8 cellular contexts compared by ENCODE assay signal in the genomic region with DNA sequence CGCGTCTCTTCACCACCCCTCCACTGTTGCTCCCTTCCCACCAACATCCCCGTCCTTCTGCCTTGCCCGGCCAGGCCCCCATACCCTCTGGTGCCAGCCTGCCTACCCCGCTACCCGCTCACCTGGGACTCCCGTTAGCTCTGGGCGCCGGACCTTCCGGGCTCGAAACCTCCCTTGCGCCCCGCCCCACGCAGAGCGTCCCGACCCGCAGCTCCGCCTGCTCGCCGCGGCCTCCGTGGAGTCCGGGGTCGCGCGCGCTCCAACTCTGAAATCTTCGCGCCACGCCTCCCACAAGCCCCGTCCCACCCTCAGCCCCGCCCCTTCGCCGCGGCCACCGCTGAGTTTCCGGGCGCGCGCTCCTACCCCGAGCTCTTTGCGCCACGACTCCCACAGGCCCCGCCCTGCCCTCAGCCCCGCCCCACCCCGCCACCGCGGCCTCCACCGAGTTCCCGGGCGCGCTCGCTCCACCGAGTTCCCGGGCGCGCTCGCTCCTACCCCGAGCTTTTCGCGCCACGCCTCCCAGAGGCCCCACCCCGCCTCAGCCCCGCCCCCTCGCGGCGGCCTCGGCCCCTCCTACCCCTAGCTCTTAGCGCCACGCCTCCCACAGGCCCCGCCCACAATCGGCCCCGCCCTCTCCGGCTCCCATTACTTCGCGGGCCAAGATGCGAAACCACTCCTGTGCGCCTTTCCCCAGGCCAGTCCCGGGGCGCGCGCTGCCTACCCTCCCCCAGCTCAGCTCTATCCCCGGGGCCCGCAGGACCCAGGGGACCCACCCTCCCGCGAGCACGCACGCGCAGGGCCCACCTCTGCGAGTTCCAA. TPM values are rescaled to one million over a fixed set of nuclear protein-coding genes. Genes with fewer than 3 reads are reported as not detected.
DNase-seq lines count a peak whose midpoint lies in the region; ATAC-seq, FAIRE-seq and TF ChIP-seq lines count a peak whose summit lies in the region.

A gene (minus strand): TSS at position 267 of the 819 bp plus-strand sequence. CDS start 5,617 bp downstream, outside the sequence.

- H3K27ac ChIP-seq in OCI-LY1 (ENCODE audit: low read depth, low read length, poor library complexity, severe bottlenecking) = peak within 1 kb of the TSS; percentile 64
- H3K27ac ChIP-seq in endothelial cell of umbilical vein (ENCODE audit: insufficient read depth, low read depth, low read length) = peak within 1 kb of the TSS; percentile 43

- peak; percentile 66 for ATAC-seq in GM21526 (IDR thresholded peaks at IDR 0.05; ENCODE audit: low FRiP score, unreplicated experiment)

- H3K4me1 ChIP-seq in OCI-LY1 (ENCODE audit: insufficient read depth, low read length, severe bottlenecking) = peaks cover 40% of the 10 kb centered on the region
- peaks cover 20% of the 10 kb centered on the region for H3K4me1 ChIP-seq in endothelial cell of umbilical vein (ENCODE audit: control insufficient read depth, extremely low read depth, insufficient read depth, low read length)
- peaks cover 25% of the 10 kb centered on the region for H3K4me1 ChIP-seq in mononuclear cell (ENCODE audit: insufficient read depth, low read length)

- H3K4me2 ChIP-seq in OCI-LY1 (ENCODE audit: low read length) (peak within 1 kb of the TSS; percentile 100), endothelial cell of umbilical vein (ENCODE audit: insufficient read depth, low read length) (peak within 1 kb of the TSS; percentile 96)

- H3K79me2 ChIP-seq in OCI-LY1 (ENCODE audit: insufficient read depth, low read length) (peaks cover 27% of the 10 kb centered on the region), endothelial cell of umbilical vein (ENCODE audit: control insufficient read depth, insufficient read depth, low read length) (peaks cover 40% of the 10 kb centered on the region)

- H3K36me3 ChIP-seq in OCI-LY1 (ENCODE audit: insufficient read depth, low read length) = peaks cover 5% of the 10 kb centered on the region; the same call in 1 of the 2 replicates
- peaks cover 0 to 3% of the 10 kb centered on the region in 2 experiments for H3K36me3 ChIP-seq in endothelial cell of umbilical vein (ENCODE audit: control insufficient read depth in 2 of 2, extremely low read depth in 1 of 2, insufficient read depth in 2 of 2, low read length in 2 of 2)

- no peaks in the 10 kb centered on the region for H3K9me2 ChIP-seq in OCI-LY1 (ENCODE audit: low read depth, low read length)

- TF ChIP-seq POLR2A in endothelial cell of umbilical vein (IDR thresholded peaks at IDR 0.05; ENCODE audit: low read depth, low read length) = peak; percentile 77

- H3K27me3 ChIP-seq in OCI-LY1 (ENCODE audit: insufficient read depth, low read length) (no peaks in the 10 kb centered on the region), endothelial cell of umbilical vein (ENCODE audit: control insufficient read depth in 2 of 2, insufficient read depth in 2 of 2, low read length in 2 of 2) (no peaks in the 10 kb centered on the region), mononuclear cell (ENCODE audit: insufficient read depth, low read length) (no peaks in the 10 kb centered on the region)

- DNase-seq in DMS 273 (lab: John Stamatoyannopoulos, UW; ENCODE audit: unreplicated experiment) (peak; percentile 98), HuH-7 (ENCODE audit: low spot score) (peak; percentile 76), activated T-cell treated with anti-CD3 and anti-CD28 coated beads for 1 hour (ENCODE audit: low read depth) (peak; percentile 99), endothelial cell of umbilical vein (ENCODE audit: low read depth, low spot score) (peak; percentile 95)
- DNase-seq in stimulated activated CD8-positive, alpha-beta memory T cell treated with anti-CD3 and anti-CD28 coated beads, Interleukin-2, amount 100 ng/mL, for 48 hours (ENCODE audit: low read depth in 2 of 2) = peak; percentile 97 to 99

- H3F3A ChIP-seq in OCI-LY1 (ENCODE audit: insufficient read depth, low read length) = no peaks in the 10 kb centered on the region

- H3K4me3 ChIP-seq in OCI-LY1 (ENCODE audit: low read depth, low read length, poor library complexity, severe bottlenecking) = peak within 1 kb of the TSS; percentile 96
- peak within 1 kb of the TSS; percentile 88 to 95 (median 91) for H3K4me3 ChIP-seq in endothelial cell of umbilical vein (replicated peaks in 1 of 3; ENCODE audit: insufficient read depth in 1 of 3, low read depth in 1 of 3, low read length in 3 of 3)
- H3K4me3 ChIP-seq in mononuclear cell (ENCODE audit: low read length) = peak within 1 kb of the TSS; percentile 79

- peak; percentile 81 for FAIRE-seq in endothelial cell of umbilical vein (lab: Jason Lieb, UNC)

- no peak for TF ChIP-seq CTCF in OCI-LY1 (IDR thresholded peaks at IDR 0.05; ENCODE audit: low read length)
- no peak for TF ChIP-seq CTCF in endothelial cell of umbilical vein (IDR thresholded peaks at IDR 0.05; ENCODE audit: extremely low read depth in 1 of 2, insufficient read depth in 1 of 2, low read depth in 1 of 2, low read length in 2 of 2)

- dilution Hi-C loops in endothelial cell of umbilical vein (cut with MboI; ENCODE audit: extremely low pct_ligation_motif_present, low sequenced_read_pairs) = no loop called here

- H2AFZ ChIP-seq in OCI-LY1 (ENCODE audit: low read length) (peak within 1 kb of the TSS; percentile 68; the same call in 1 of the 2 replicates), endothelial cell of umbilical vein (ENCODE audit: low read depth, low read length) (peak within 1 kb of the TSS; percentile 100)

- CTCF ChIA-PET in endothelial cell of umbilical vein (lab: Charles Lee) = interaction anchor here (0.6 to 2.2 kb wide), 18 partner anchors 8 to 1016 kb away, joined by 3 to 22 read pairs (median 4); a partner anchor contains a TSS

- BruUV-seq in endothelial cell of umbilical vein (replicated peaks; lab: Mats Ljungman, UMichigan) = no TSS peak

- H4K20me1 ChIP-seq in OCI-LY1 (ENCODE audit: insufficient read depth, low read length) (no peaks in the 10 kb centered on the region), endothelial cell of umbilical vein (replicated peaks; ENCODE audit: control insufficient read depth, extremely low read depth, insufficient read depth, low read length) (no peaks in the 10 kb centered on the region)

- H3K9ac ChIP-seq in OCI-LY1 (ENCODE audit: low read length) = peak within 1 kb of the TSS; percentile 97
- H3K9ac ChIP-seq in endothelial cell of umbilical vein (replicated peaks; ENCODE audit: extremely low read depth, insufficient read depth, low read length) = peak within 1 kb of the TSS; percentile 75

- no peaks in the 10 kb centered on the region for H3K9me1 ChIP-seq in endothelial cell of umbilical vein (replicated peaks; ENCODE audit: control insufficient read depth, extremely low read depth, insufficient read depth, low read length)

- no peaks in the 10 kb centered on the region for H3K9me3 ChIP-seq in OCI-LY1 (ENCODE audit: low read length)
- no peaks in the 10 kb centered on the region for H3K9me3 ChIP-seq in endothelial cell of umbilical vein (replicated peaks; ENCODE audit: control insufficient read depth, insufficient read depth, low read length)
- H3K9me3 ChIP-seq in mononuclear cell (ENCODE audit: low read depth, low read length) = no peaks in the 10 kb centered on the region

- POLR2A ChIA-PET in endothelial cell of umbilical vein (lab: Charles Lee) = interaction anchor here (0.5 to 0.8 kb wide), 5 partner anchors 10 to 461 kb away, joined by 3 read pairs; no protein-coding TSS in a partner anchor

- intact Hi-C loops in endothelial cell of umbilical vein (cut with micrococcal nuclease) = loop anchor here (1.0 to 2.0 kb wide), 3 partner anchors 56 to 543 kb away; a partner anchor contains a TSS

TF ChIP-seq in endothelial cell of umbilical vein, 7 proteins besides CTCF, POLR2A, EP300 and RAD21:
- TF ChIP-seq JUN (IDR thresholded peaks at IDR 0.05; ENCODE audit: borderline replicate concordance, insufficient read depth, insufficient read length, low read depth) = no peak
- TF ChIP-seq POLR2AphosphoS5 (IDR thresholded peaks at IDR 0.05; ENCODE audit: insufficient read depth, low read depth, low read length) = peak; percentile 67

RNA-seq across cellular contexts. Expression of the gene that starts here (rescaled TPM):
- 31.4 and 34.0 TPM in 2 replicates for total RNA-seq in endothelial cell of umbilical vein
- 8.4 and 13.0 TPM in 2 replicates for polyA plus RNA-seq in endothelial cell of umbilical vein
- 24.3 and 29.0 TPM in 2 replicates for polyA plus RNA-seq in endothelial cell of umbilical vein (2011; cell fraction: cytosol; rRNA removed)
- polyA plus RNA-seq in endothelial cell of umbilical vein (2011; cell fraction: nucleus; rRNA removed) = 17.4 and 23.7 TPM in 2 replicates
- 28.7 and 44.1 TPM in 2 replicates for polyA plus RNA-seq in endothelial cell of umbilical vein (2012)
- 3.4 and 5.1 TPM in 2 replicates for polyA minus RNA-seq in endothelial cell of umbilical vein
- polyA minus RNA-seq in endothelial cell of umbilical vein (2011; cell fraction: cytosol; rRNA and poly(A)+ RNA removed) = 10.3 TPM
- 10.1 and 18.3 TPM in 2 replicates for polyA minus RNA-seq in endothelial cell of umbilical vein (2011; cell fraction: nucleus; rRNA and poly(A)+ RNA removed)
- 16.3 TPM for total RNA-seq in mononuclear cell

Comparison
In these comparisons a context has a peak if more than half of its experiments do, and no peak if none do; other contexts are left out.
1. Peak in every context shown above with its lines: DNase-seq, ATAC-seq, H3K4me3 ChIP-seq and H3K27ac ChIP-seq.